1 cellular context compared by ENCODE assay signal in genomic region chr6:71481021-71481420, GRCh38.
TF ChIP-seq lines count a peak whose summit lies in the region.

No MANE protein-coding gene starts in this region.

TF ChIP-seq in SK-N-SH treated with all-trans-retinoic acid at 6 μM for 48 hours, 23 proteins besides CTCF, POLR2A, EP300 and RAD21 (continued from another document):
- no peak for TF ChIP-seq POU6F1 (CRISPR knock-in tag; IDR thresholded peaks at IDR 0.05; ENCODE audit: borderline replicate concordance, low read depth)
- no peak for TF ChIP-seq CSRNP3 (CRISPR knock-in tag; IDR thresholded peaks at IDR 0.05)
TF ChIP-seq in SK-N-SH treated with all-trans-retinoic acid at 6 μM for 48 hours: peak in this region for 0.
